9 cellular contexts compared by ENCODE assay signal in the genomic region with DNA sequence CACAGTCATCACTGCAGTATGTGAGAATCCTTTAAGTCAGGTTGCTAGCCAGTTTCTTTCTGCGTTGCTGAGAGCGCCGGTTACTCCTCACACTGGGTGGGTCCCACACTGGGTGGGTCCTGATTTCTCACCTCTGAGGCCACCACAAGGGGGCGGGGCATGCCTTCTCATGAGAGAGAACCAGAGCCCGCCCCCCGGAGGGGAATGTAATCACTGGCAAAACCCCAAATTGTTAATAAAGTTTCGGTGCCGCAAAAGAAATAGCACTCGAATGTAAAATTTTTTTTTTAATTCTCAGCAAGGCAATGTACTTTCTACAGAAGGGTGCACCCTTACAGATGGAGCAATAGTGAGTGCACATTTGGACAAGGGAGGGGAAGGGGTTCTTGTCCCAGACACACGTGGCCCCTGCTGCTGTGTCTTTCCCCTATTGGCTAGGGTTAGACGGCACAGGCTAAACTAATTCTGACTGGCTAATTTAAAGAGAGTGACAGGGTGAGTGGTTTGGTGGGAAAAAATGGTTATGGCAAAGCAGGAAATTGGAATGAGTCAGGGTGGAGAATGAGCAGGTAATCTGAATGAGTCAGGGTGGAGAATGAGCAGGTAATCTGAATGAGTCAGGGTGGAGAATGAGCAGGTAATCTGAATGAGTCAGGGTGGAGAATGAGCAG. TPM values are rescaled to one million over a fixed set of nuclear protein-coding genes. Genes with fewer than 3 reads are reported as not detected.
"Had no signal": no experiment of that assay in that cellular context is flagged by ENCODE, and none has a peak within 500 bp of the region (broad histone marks: within the 10 kb centered on the region; RNA-seq: fewer than 3 reads in every experiment).

No MANE protein-coding gene starts in this region.

RNA-seq across cellular contexts. Expression of a gene that starts 25.5 kb away (rescaled TPM):
- total RNA-seq: fibroblast of villous mesenchyme; T-helper 2 cell treated with Interferon-gamma antibody and Interleukin-4, amounts not matched to agents 100 ng/mL and 5 ng/mL, for 36 hours had no signal

RNA-seq across cellular contexts. Expression of a gene that starts 47.1 kb away (rescaled TPM):
- total RNA-seq: fibroblast of villous mesenchyme had no signal

RNA-seq across cellular contexts. Expression of a gene that starts 60.0 kb away (rescaled TPM):
- total RNA-seq: dermis blood vessel endothelial cell; esophagus muscularis mucosa; fibroblast of villous mesenchyme; kidney; left ventricle myocardium inferior; pancreas; T-helper 2 cell treated with Interferon-gamma antibody and Interleukin-4, amounts not matched to agents 100 ng/mL and 5 ng/mL, for 36 hours; thoracic aorta; urinary bladder had no signal
- polyA plus RNA-seq: pancreas, urinary bladder had no signal
